ENCODE assay signal across 9 cellular contexts in genomic region chr15:85296615-85297402, GRCh38.
A peak's percentile ranks its signal among the peaks of the same experiment; 100 is the strongest.
DNase-seq lines count a peak whose midpoint lies in the region; ATAC-seq, FAIRE-seq and TF ChIP-seq lines count a peak whose summit lies in the region.
"Had no signal": no experiment of that assay in that cellular context is flagged by ENCODE, and none has a peak within 500 bp of the region (broad histone marks: within the 10 kb centered on the region; RNA-seq: fewer than 3 reads in every experiment).

No MANE protein-coding gene starts in this region.

- TF ChIP-seq CTCF in CD14-positive monocyte (IDR thresholded peaks at IDR 0.05), result peak; percentile 59
- peak; percentile 31 for TF ChIP-seq CTCF in mesothelial cell of epicardium (IDR thresholded peaks at IDR 0.05; ENCODE audit: unreplicated experiment)

- H3K4me1 Mint-ChIP-seq in CD14-positive monocyte, result peaks cover 14% of the 10 kb centered on the region
- peaks cover 7% of the 10 kb centered on the region for H3K4me1 Mint-ChIP-seq in mesothelial cell of epicardium

- peaks cover 0 to 3% (median 0%) of the 10 kb centered on the region in 7 donors for H3K9me3 Mint-ChIP-seq in CD14-positive monocyte
- H3K9me3 Mint-ChIP-seq in mesothelial cell of epicardium, result no peaks in the 10 kb centered on the region

- H3K27ac Mint-ChIP-seq in CD14-positive monocyte, result peak overlapping the region in 2 of 7 donors; percentile 30 to 81
- H3K27ac Mint-ChIP-seq in mesothelial cell of epicardium, result no peak overlapping the region

- H3K27me3 Mint-ChIP-seq in CD14-positive monocyte (ENCODE audit: low read depth in 3 of 3) (peaks cover 0 to 2% (median 0%) of the 10 kb centered on the region in 3 donors), mesothelial cell of epicardium (ENCODE audit: low read depth) (peaks cover 3% of the 10 kb centered on the region)

- peak; percentile 54 for DNase-seq in CD14-positive monocyte (ENCODE audit: low spot score)
- peak; percentile 60 for DNase-seq in GM19239 (ENCODE audit: insufficient read length, low spot score)
- DNase-seq in NCI-H69 (lab: John Stamatoyannopoulos, UW), result peak; percentile 83
- DNase-seq in activated CD4-positive, alpha-beta T cell treated with anti-CD3 and anti-CD28 coated beads, Interleukin-2, amount 50 U/mL, for 48 hours, result peak; percentile 61 to 76
- DNase-seq in effector CD4-positive, alpha-beta T cell, result peak; percentile 61
- peak in 1 of 2 experiments; percentile 62 for DNase-seq in mesothelial cell of epicardium (ENCODE audit: low spot score in 2 of 2, unreplicated experiment in 2 of 2)
- peak; percentile 30 to 43 for DNase-seq in stimulated activated CD8-positive, alpha-beta memory T cell treated with anti-CD3 and anti-CD28 coated beads, Interleukin-15, amount 100 ng/mL, for 48 hours (ENCODE audit: low read depth in 2 of 2)

- intact Hi-C loops in CD14-positive monocyte (cut with micrococcal nuclease), result loop anchor here (5.0 to 10.0 kb wide), 3 partner anchors 118 to 208 kb away; no protein-coding TSS in a partner anchor

- H3K36me3 Mint-ChIP-seq in CD14-positive monocyte, result no peaks in the 10 kb centered on the region
- H3K36me3 Mint-ChIP-seq in mesothelial cell of epicardium, result no peaks in the 10 kb centered on the region

- H3K4me3 Mint-ChIP-seq in CD14-positive monocyte (peak overlapping the region; percentile 50 to 79), mesothelial cell of epicardium (peak overlapping the region; percentile 52)

- peak; percentile 99 for FAIRE-seq in GM19239 (lab: Jason Lieb, UNC)
- FAIRE-seq: colon had no signal

- ATAC-seq in HG03432 (IDR thresholded peaks at IDR 0.05; ENCODE audit: unreplicated experiment), result peak; percentile 96
